Comparison of ENCODE assay signal across 15 cellular contexts in genomic region chr14:77105118-77105517, GRCh38. TPM values are rescaled to one million over a fixed set of nuclear protein-coding genes. Genes with fewer than 3 reads are reported as not detected.
DNase-seq lines count a peak whose midpoint lies in the region; TF ChIP-seq lines count a peak whose summit lies in the region.
"Had no signal": no experiment of that assay in that cellular context is flagged by ENCODE, and none has a peak within 500 bp of the region (broad histone marks: within the 10 kb centered on the region; RNA-seq: fewer than 3 reads in every experiment).

No MANE protein-coding gene starts in this region.

- no TSS peak for BruUV-seq in OCI-LY7 (replicated peaks; lab: Mats Ljungman, UMichigan)

- no peak overlapping the region for H3K14ac ChIP-seq in H9 (ENCODE audit: insufficient read depth, low read length)

- H3K27ac Mint-ChIP-seq in H9: peak overlapping the region; percentile 27 to 94 (median 87); a peak in 5 of 7 replicates
- H3K27ac Mint-ChIP-seq: activated naive CD8-positive, alpha-beta T cell had no signal

- no peak overlapping the region for H2BK12ac ChIP-seq in H9 (ENCODE audit: insufficient read length, low read depth, low read length)

- no peak for TF ChIP-seq EP300 in sigmoid colon (IDR thresholded peaks at IDR 0.05)

- H3K4me1 Mint-ChIP-seq in H9: peaks cover 49 to 74% of the 10 kb centered on the region in 2 experiments

- no peaks in the 10 kb centered on the region for H3K79me1 ChIP-seq in H9 (ENCODE audit: insufficient read depth, low read depth, low read length, poor library complexity, severe bottlenecking)

- no CpG with 5 or more reads among the region's 4 CpGs for WGBS in H9 (ENCODE audit: extremely low coverage, insufficient read length, low lambda C conversion rate)
- WGBS in sigmoid colon, 2 donors: 73 to 78% methylated on average over 4 of the region's 4 CpGs

- H3K79me2 ChIP-seq in H9 (ENCODE audit: insufficient read depth, low read length) (no peaks in the 10 kb centered on the region; the same call in 1 of the 2 replicates), OCI-LY7 (ENCODE audit: insufficient read depth, low read depth, low read length) (peaks cover 32% of the 10 kb centered on the region; the same call in 1 of the 2 replicates)

- H3K4me3 Mint-ChIP-seq in H9: peak overlapping the region; percentile 1 to 67; a peak in 4 of 5 replicates
- H3K4me3 Mint-ChIP-seq: activated naive CD8-positive, alpha-beta T cell had no signal

- H3K36me3 Mint-ChIP-seq in H9 (ENCODE audit: insufficient read depth in 1 of 3, low read depth in 3 of 3): peaks cover 16 to 40% (median 30%) of the 10 kb centered on the region in 3 experiments; a peak in 6 of 7 replicates

- TF ChIP-seq POLR2A in sigmoid colon (IDR thresholded peaks at IDR 0.05): no peak

- H3K27me3 ChIP-seq in H9 (ENCODE audit: insufficient read depth, low read length) (no peaks in the 10 kb centered on the region), iPS-20b (ENCODE audit: insufficient read depth, low read length) (no peaks in the 10 kb centered on the region), sigmoid colon (no peaks in the 10 kb centered on the region)
- H3K27me3 ChIP-seq: BE2C, colonic mucosa, foreskin keratinocyte, left lung had no signal

- H3K23ac ChIP-seq in H9 (ENCODE audit: insufficient read length, low read depth, low read length): no peak overlapping the region

- no peak overlapping the region for H2BK15ac ChIP-seq in H9 (ENCODE audit: low read depth, low read length)

- H2BK120ac ChIP-seq in H9 (ENCODE audit: low read depth, low read length, poor library complexity, severe bottlenecking): no peak overlapping the region

- H2BK20ac ChIP-seq in H9 (ENCODE audit: low read depth, low read length, poor library complexity, severe bottlenecking): no peak overlapping the region

- H3K4me1 ChIP-seq in H9 (ENCODE audit: insufficient read depth, low read length) (peaks cover 12% of the 10 kb centered on the region; the same call in 1 of the 2 replicates), iPS-20b (ENCODE audit: insufficient read depth, low read length) (peaks cover 38% of the 10 kb centered on the region), sigmoid colon (peaks cover 0 to 94% (median 85%) of the 10 kb centered on the region in 4 donors), OCI-LY7 (ENCODE audit: insufficient read depth, low read length, poor library complexity, severe bottlenecking) (peaks cover 24% of the 10 kb centered on the region)
- H3K4me1 ChIP-seq: BE2C, foreskin keratinocyte had no signal

- H3K9me3 Mint-ChIP-seq in H9: no peaks in the 10 kb centered on the region; a peak in 1 of 5 replicates

- no peak overlapping the region for H3K27ac ChIP-seq in H9 (ENCODE audit: insufficient read length, low read depth, low read length)
- H3K27ac ChIP-seq in iPS-20b (ENCODE audit: low read length): peak overlapping the region; percentile 30
- H3K27ac ChIP-seq in sigmoid colon: peak overlapping the region; percentile 65 to 100 (median 93)
- H3K27ac ChIP-seq in OCI-LY7 (ENCODE audit: low read depth, low read length, poor library complexity, severe bottlenecking): no peak overlapping the region
- H3K27ac ChIP-seq: colonic mucosa, foreskin keratinocyte, left lung had no signal

- H3K56ac ChIP-seq in H9 (ENCODE audit: insufficient read length, low read depth, low read length): no peak overlapping the region

- H2AK5ac ChIP-seq in H9 (ENCODE audit: insufficient read length, low read length): no peak overlapping the region

- H3K9ac ChIP-seq in H9 (ENCODE audit: extremely low read depth, insufficient read length, low read length): peak overlapping the region; percentile 1
- H3K9ac ChIP-seq in iPS-20b (ENCODE audit: low read depth, low read length): peak overlapping the region; percentile 37; the same call in 1 of the 2 replicates

- no peak overlapping the region for H4K8ac ChIP-seq in H9 (replicated peaks; ENCODE audit: insufficient read length, low read depth, low read length)

- POLR2A ChIA-PET in OCI-LY7 (lab: Charles Lee): interaction anchor here (0.6 to 1.0 kb wide), 2 partner anchors 10 to 16 kb away, joined by 3 to 5 read pairs; no protein-coding TSS in a partner anchor

- H3K4me3 ChIP-seq in iPS-20b (ENCODE audit: low read length): peak overlapping the region; percentile 36
- H3K4me3 ChIP-seq in sigmoid colon: no peak overlapping the region
- no peak overlapping the region for H3K4me3 ChIP-seq in OCI-LY7 (ENCODE audit: low read depth, low read length, poor library complexity, severe bottlenecking)
- H3K4me3 ChIP-seq: colonic mucosa, GM12878, left lung had no signal

- no peak overlapping the region for H3K18ac ChIP-seq in H9 (ENCODE audit: insufficient read length, low read depth, low read length)

- DNase-seq in H9 (no peak), astrocyte of the hippocampus (ENCODE audit: low read depth, low spot score) (peak; percentile 57), sigmoid colon (no peak), NCI-H2107 treated with DMSO at 0.1 percent for 48 hours (lab: John Stamatoyannopoulos, UW; ENCODE audit: unreplicated experiment) (no peak), OCI-LY7 (ENCODE audit: low spot score) (no peak), NCI-H446 (lab: John Stamatoyannopoulos, UW) (no peak), islet precursor cell (no peak)
- DNase-seq: BE2C, colonic mucosa, foreskin keratinocyte, left lung, NCI-H187 treated with DMSO at 0.1 percent for 48 hours had no signal

- H2AFZ ChIP-seq in H9 (ENCODE audit: low read length): no peak overlapping the region
- no peak overlapping the region for H2AFZ ChIP-seq in OCI-LY7 (ENCODE audit: low read length)

- no peak overlapping the region for H2BK5ac ChIP-seq in H9 (ENCODE audit: insufficient read length, low read length)

- no peak overlapping the region for H4K5ac ChIP-seq in H9 (ENCODE audit: insufficient read length, low read depth, low read length)

- intact Hi-C loops in sigmoid colon (cut with DNase I) (no loop called here), OCI-LY7 (cut with micrococcal nuclease; ENCODE audit: unreplicated experiment) (no loop called here)

- H4K91ac ChIP-seq in H9 (ENCODE audit: insufficient read length, low read depth, low read length): no peak overlapping the region

- no peak overlapping the region for H3K4ac ChIP-seq in H9 (ENCODE audit: low read depth, low read length)

- no peaks in the 10 kb centered on the region for H3K23me2 ChIP-seq in H9 (ENCODE audit: insufficient read length, low read depth, low read length, poor library complexity, severe bottlenecking)

- no peak overlapping the region for H3T11ph ChIP-seq in H9 (ENCODE audit: low read length)

- H3K27me3 Mint-ChIP-seq in H9 (ENCODE audit: low read depth): no peaks in the 10 kb centered on the region
- H3K27me3 Mint-ChIP-seq: activated naive CD8-positive, alpha-beta T cell had no signal

- no peak for TF ChIP-seq CTCF in H9 (conservative IDR thresholded peaks at IDR 0.05)
- no peak for TF ChIP-seq CTCF in sigmoid colon (IDR thresholded peaks at IDR 0.05)
- no peak for TF ChIP-seq CTCF in OCI-LY7 (conservative IDR thresholded peaks at IDR 0.05; ENCODE audit: low read length)

- H4K20me1 ChIP-seq in H9 (ENCODE audit: control insufficient read depth, insufficient read depth, insufficient read length) (no peaks in the 10 kb centered on the region), OCI-LY7 (ENCODE audit: insufficient read depth, low read length) (no peaks in the 10 kb centered on the region)

- peak overlapping the region; percentile 44 for H3K4me2 ChIP-seq in H9 (ENCODE audit: insufficient read depth, insufficient read length, low read length)
- H3K4me2 ChIP-seq in OCI-LY7 (ENCODE audit: low read length): no peak overlapping the region

- H3K9me3 ChIP-seq in H9 (ENCODE audit: control insufficient read depth, low read depth, low read length): no peaks in the 10 kb centered on the region
- no peaks in the 10 kb centered on the region for H3K9me3 ChIP-seq in iPS-20b (ENCODE audit: insufficient read depth, low read depth, low read length)
- H3K9me3 ChIP-seq in sigmoid colon: no peaks in the 10 kb centered on the region
- no peaks in the 10 kb centered on the region for H3K9me3 ChIP-seq in OCI-LY7 (ENCODE audit: low read length)
- H3K9me3 ChIP-seq: colonic mucosa, left lung had no signal

- H3K36me3 ChIP-seq in iPS-20b (ENCODE audit: insufficient read depth, low read depth, low read length) (peaks cover 50% of the 10 kb centered on the region), sigmoid colon (peaks cover 0 to 44% (median 13%) of the 10 kb centered on the region in 4 donors), OCI-LY7 (ENCODE audit: insufficient read depth, low read length) (peaks cover 54% of the 10 kb centered on the region)
- H3K36me3 ChIP-seq: colonic mucosa had no signal

- no peaks in the 10 kb centered on the region for H3K9me2 ChIP-seq in OCI-LY7 (ENCODE audit: insufficient read depth, low read length)

- CTCF ChIA-PET in OCI-LY7 (lab: Charles Lee; ENCODE audit: unreplicated experiment): interaction anchor here (1.1 kb wide), 1 partner anchor 16 kb away, joined by 3 read pairs; no protein-coding TSS in a partner anchor

RNA-seq across cellular contexts. Expression of gene CIPC, which starts 7.1 kb away (rescaled TPM):
- 22.2 and 23.4 TPM in 2 replicates for total RNA-seq in H9 (2021)
- total RNA-seq in sigmoid colon: 10 to 100 TPM; 59.7 to 96.1 (median 77.7) TPM
- polyA plus RNA-seq in sigmoid colon: 10 to 100 TPM; 14.8 to 21.0 (median 18.0) TPM
- total RNA-seq in OCI-LY7 (2014; rRNA removed; shearing (Covaris generic)): 31.7 and 43.4 TPM in 2 replicates
- total RNA-seq in OCI-LY7 (2022): 20.9 and 24.1 TPM in 2 replicates

RNA-seq across cellular contexts. Expression of gene ZDHHC22, which starts 36.5 kb away (rescaled TPM):
- 11.3 and 11.9 TPM in 2 replicates for total RNA-seq in H9 (2021)
- total RNA-seq in sigmoid colon: 1 to 10 TPM in 2 of 4 donors, under 1 TPM in 2; 0.49 to 1.9 (median 1.0) TPM
- polyA plus RNA-seq in sigmoid colon: under 1 TPM in 1 of 3 donors, not detected in 2; 0.67 TPM
- total RNA-seq in OCI-LY7 (2014; rRNA removed; shearing (Covaris generic)): not detected in 2 replicates
- not detected in 2 replicates for total RNA-seq in OCI-LY7 (2022)
- total RNA-seq: foreskin keratinocyte, GM12878, left lung had no signal
- polyA plus RNA-seq: foreskin keratinocyte had no signal

Comparison
In these comparisons a context has a peak if more than half of its experiments do, and no peak if none do; other contexts are left out.
1. H3K27ac ChIP-seq: peak in iPS-20b (single experiment) and sigmoid colon (4 of 4); none in H9 (single experiment) and OCI-LY7 (single experiment).